ENCODE assay signal across 24 cellular contexts in the genomic region with DNA sequence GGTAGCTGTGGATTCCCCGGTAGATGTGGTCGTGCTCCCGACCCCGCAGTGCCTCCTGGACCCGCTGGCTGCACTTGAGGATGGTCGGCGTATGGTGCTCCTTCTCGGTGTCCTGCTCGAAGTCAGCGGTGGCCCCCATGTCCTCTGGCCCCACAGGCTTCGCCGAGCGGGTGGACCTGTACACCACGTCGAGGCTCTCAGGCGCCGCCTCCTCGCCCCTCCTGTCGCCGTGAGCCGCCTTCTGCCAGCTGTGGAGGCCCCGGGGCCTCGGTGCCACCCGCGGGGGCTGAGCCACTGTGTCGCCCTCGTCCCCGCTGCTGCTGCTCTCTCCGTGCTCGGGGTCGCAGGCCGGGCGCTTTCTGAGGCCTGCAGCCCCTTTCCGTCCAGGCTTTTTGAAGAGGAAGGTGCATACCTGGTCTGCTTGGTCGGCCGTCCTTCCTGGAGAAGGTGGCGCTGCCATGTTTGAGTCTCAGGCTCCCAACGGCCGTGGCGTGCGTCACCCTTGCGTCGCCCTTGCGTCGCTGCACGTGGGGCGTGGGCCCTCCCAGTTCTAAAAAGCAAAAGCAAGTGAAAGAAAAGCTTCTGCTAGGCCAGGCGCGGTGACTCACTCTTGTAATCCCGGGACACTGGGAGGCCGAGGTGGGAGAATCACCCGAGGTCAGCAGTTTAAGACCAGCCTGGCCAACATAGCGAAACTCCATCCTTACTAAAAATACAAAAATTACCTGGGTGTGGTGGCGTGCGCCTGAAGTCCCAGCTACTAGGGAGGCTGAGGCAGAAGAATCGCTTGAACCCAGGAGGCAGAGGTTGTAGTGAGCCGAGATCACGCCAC. TPM values are rescaled to one million over a fixed set of nuclear protein-coding genes. Genes with fewer than 3 reads are reported as not detected.
DNase-seq lines count a peak whose midpoint lies in the region; ATAC-seq, FAIRE-seq and TF ChIP-seq lines count a peak whose summit lies in the region.
"Had no signal": no experiment of that assay in that cellular context is flagged by ENCODE, and none has a peak within 500 bp of the region (broad histone marks: within the 10 kb centered on the region; RNA-seq: fewer than 3 reads in every experiment).

A gene (minus strand): TSS at position 493 of the 832 bp plus-strand sequence. CDS start 33 bp downstream, at position 460.

- H3K4me2 ChIP-seq in H1 (ENCODE audit: insufficient read depth in 1 of 2, low read depth in 2 of 2, low read length in 2 of 2) (no peak within 1 kb of the TSS), neuronal stem cell (ENCODE audit: insufficient read depth, low read length, poor library complexity, severe bottlenecking) (no peak within 1 kb of the TSS)
- H3K4me2 ChIP-seq: KMS-11 had no signal

- CTCF ChIA-PET in H1 (lab: Charles Lee; ENCODE audit: partially characterized antibody) = interaction anchor here (0.6 kb wide), 1 partner anchor 132 kb away, joined by 3 read pairs; no protein-coding TSS in a partner anchor

- no peak within 1 kb of the TSS for H2AK5ac ChIP-seq in H1 (ENCODE audit: low read depth, low read length)
- peak within 1 kb of the TSS; percentile 52 for H2AK5ac ChIP-seq in neuronal stem cell (ENCODE audit: low read depth, low read length)

- TF ChIP-seq CTCF in H1 (IDR thresholded peaks at IDR 0.05; ENCODE audit: control extremely low read depth in 1 of 3, insufficient read depth in 1 of 3, low read depth in 1 of 3, low read length in 3 of 3) = no peak

- peak; percentile 10 for DNase-seq in activated gamma-delta T cell (lab: John Stamatoyannopoulos, UW)
- DNase-seq in activated gamma-delta T cell treated with Interleukin-2 at 50 U/mL for 16 hours = no peak
- no peak for DNase-seq in H1 (ENCODE audit: low read depth in 1 of 2, low spot score in 2 of 2)
- DNase-seq in neuronal stem cell (ENCODE audit: low spot score) = no peak
- no peak for DNase-seq in NCI-H1105 treated with DMSO at 0.1 percent for 48 hours (lab: John Stamatoyannopoulos, UW)
- DNase-seq in middle frontal gyrus (ENCODE audit: extremely low spot score, low spot score) = no peak
- DNase-seq: DMS79 treated with DMSO at 0.1 percent for 48 hours, MV-4-11, NCI-H1417, NCI-H187 treated with DMSO at 0.1 percent for 48 hours, NCI-H2227 treated with DMSO at 0.1 percent for 48 hours, NCI-H510A treated with DMSO at 0.1 percent for 48 hours, NCI-H82, SHP77 treated with DMSO at 0.1 percent for 48 hours had no signal

- no peak for TF ChIP-seq EP300 in H1 (IDR thresholded peaks at IDR 0.05; ENCODE audit: borderline replicate concordance in 1 of 2, low read depth in 2 of 2, low read length in 2 of 2)

- H2BK20ac ChIP-seq in H1 (ENCODE audit: low read length) = no peak within 1 kb of the TSS

- H3K14ac ChIP-seq in H1 (ENCODE audit: insufficient read length) (no peak within 1 kb of the TSS), neuronal stem cell (ENCODE audit: low read length) (no peak within 1 kb of the TSS)

- peaks cover 0 to 3% (median 1%) of the 10 kb centered on the region in 4 experiments; a peak in 2 of 8 replicates for H3K36me3 ChIP-seq in H1 (ENCODE audit: control insufficient read depth in 2 of 4, insufficient read depth in 4 of 4, low read length in 3 of 4)
- H3K36me3 ChIP-seq in neuronal stem cell (replicated peaks in 1 of 2; ENCODE audit: control insufficient read depth in 2 of 2, insufficient read depth in 2 of 2, low read length in 2 of 2) = peaks cover 5 to 10% of the 10 kb centered on the region in 2 donors

- H3K23me2 ChIP-seq in H1 (ENCODE audit: low read depth, low read length) = no peaks in the 10 kb centered on the region

- POLR2A ChIA-PET in H1 (lab: Charles Lee; ENCODE audit: partially characterized antibody) = interaction anchor here (0.7 kb wide), 1 partner anchor 10 kb away, joined by 3 read pairs; no protein-coding TSS in a partner anchor

- H3K23ac ChIP-seq in H1 (ENCODE audit: insufficient read length) (no peak within 1 kb of the TSS), neuronal stem cell (ENCODE audit: low read depth, low read length, poor library complexity) (peak within 1 kb of the TSS; percentile 32)

- H3K27ac ChIP-seq in H1 (ENCODE audit: low read depth, low read length) (no peak within 1 kb of the TSS), neuronal stem cell (replicated peaks; ENCODE audit: low read length) (no peak within 1 kb of the TSS)
- H3K27ac ChIP-seq: 22Rv1, KMS-11 had no signal

- peak within 1 kb of the TSS; percentile 72 for H4K8ac ChIP-seq in H1 (ENCODE audit: extremely low read depth, insufficient read depth, low read length)
- H4K8ac ChIP-seq in neuronal stem cell (ENCODE audit: low read depth, low read length) = no peak within 1 kb of the TSS

- no peak for TF ChIP-seq RAD21 in H1 (IDR thresholded peaks at IDR 0.05 in 1 of 2, conservative IDR thresholded peaks at IDR 0.05 in 1 of 2; ENCODE audit: low read depth in 2 of 2, low read length in 2 of 2)

- H4K91ac ChIP-seq in H1 (replicated peaks; ENCODE audit: insufficient read length, low read length) (no peak within 1 kb of the TSS), neuronal stem cell (ENCODE audit: low read depth, low read length, poor library complexity) (no peak within 1 kb of the TSS)

- H2BK5ac ChIP-seq in H1 (ENCODE audit: low read depth, low read length) (no peak within 1 kb of the TSS), neuronal stem cell (ENCODE audit: low read length) (peak within 1 kb of the TSS; percentile 29)

- WGBS in H1 (ENCODE audit: extremely low coverage in 1 of 2, insufficient coverage in 1 of 2, insufficient read length in 1 of 2, insufficient replicate concordance in 2 of 2, low coverage in 1 of 2, low lambda C conversion rate in 2 of 2, missing lambda C conversion rate in 1 of 2), 2 experiments = 89% methylated on average over 40 of the region's 58 CpGs; no CpG with 5 or more reads in 1 of the 2 experiments
- WGBS in neuronal stem cell (ENCODE audit: extremely low coverage in 2 of 2, insufficient read length in 2 of 2, insufficient replicate concordance in 1 of 2), 2 donors = no CpG with 5 or more reads among the region's 58 CpGs

- no peak within 1 kb of the TSS for H2AFZ ChIP-seq in H1 (ENCODE audit: low read length)
- H2AFZ ChIP-seq in neuronal stem cell (ENCODE audit: low read length) = no peak within 1 kb of the TSS
- H2AFZ ChIP-seq: GM23338 had no signal

- H2BK12ac ChIP-seq in H1 (ENCODE audit: low read depth, low read length) (no peak within 1 kb of the TSS; the same call in 1 of the 2 replicates), neuronal stem cell (ENCODE audit: low read length) (no peak within 1 kb of the TSS)

- no peak for ATAC-seq in GM21825 (IDR thresholded peaks at IDR 0.05; ENCODE audit: unreplicated experiment)
- ATAC-seq in GM19035 (IDR thresholded peaks at IDR 0.05; ENCODE audit: unreplicated experiment) = no peak
- ATAC-seq: GM23338, SK-N-SH treated with all-trans-retinoic acid at 6 μM for 48 hours had no signal

- no peak within 1 kb of the TSS for H4K5ac ChIP-seq in H1 (ENCODE audit: insufficient read length, low read depth, low read length)

- H2BK120ac ChIP-seq in H1 (replicated peaks; ENCODE audit: low read depth, low read length) (no peak within 1 kb of the TSS), neuronal stem cell (ENCODE audit: low read depth, low read length) (no peak within 1 kb of the TSS)

- H3K4me3 ChIP-seq in H1 (ENCODE audit: extremely low read depth in 1 of 4, insufficient read depth in 2 of 4, low read depth in 3 of 4, low read length in 4 of 4) = no peak within 1 kb of the TSS
- H3K4me3 ChIP-seq in neuronal stem cell (ENCODE audit: low read length in 2 of 2) = no peak within 1 kb of the TSS
- H3K4me3 ChIP-seq: GM23338 had no signal

- no peak within 1 kb of the TSS for H3K56ac ChIP-seq in H1 (replicated peaks; ENCODE audit: insufficient read length, low read depth, low read length)

- H3K4me1 ChIP-seq in H1 (replicated peaks in 1 of 4; ENCODE audit: control insufficient read depth in 3 of 4, insufficient read depth in 4 of 4, low read length in 3 of 4) = peaks cover 10 to 22% (median 16%) of the 10 kb centered on the region in 4 experiments
- H3K4me1 ChIP-seq in neuronal stem cell (ENCODE audit: control insufficient read depth in 2 of 2, insufficient read depth in 1 of 2, low read depth in 1 of 2, low read length in 2 of 2) = peaks cover 16 to 22% of the 10 kb centered on the region in 2 donors

- no peak within 1 kb of the TSS for H3K4ac ChIP-seq in H1 (replicated peaks; ENCODE audit: insufficient read length, low read depth, low read length)
- no peak within 1 kb of the TSS for H3K4ac ChIP-seq in neuronal stem cell (ENCODE audit: low read length)

- H3K79me1 ChIP-seq in H1 (ENCODE audit: low read depth, low read length) = peaks cover 4% of the 10 kb centered on the region; the same call in 1 of the 2 replicates
- H3K79me1 ChIP-seq in neuronal stem cell (ENCODE audit: low read depth, low read length) = peaks cover 17% of the 10 kb centered on the region

- FAIRE-seq in H1 (lab: Jason Lieb, UNC) = no peak

- no peaks in the 10 kb centered on the region for H3K9me3 ChIP-seq in H1 (ENCODE audit: insufficient read depth in 2 of 2, low read depth in 1 of 2, low read length in 1 of 2)
- H3K9me3 ChIP-seq in neuronal stem cell (replicated peaks in 1 of 2; ENCODE audit: control insufficient read depth in 2 of 2, insufficient read depth in 1 of 2, low read depth in 1 of 2, low read length in 2 of 2) = peaks cover 2 to 17% of the 10 kb centered on the region in 2 donors

- H3K9ac ChIP-seq in H1 (replicated peaks in 1 of 4; ENCODE audit: extremely low read depth in 1 of 4, low read depth in 3 of 4, low read length in 3 of 4) (no peak within 1 kb of the TSS), neuronal stem cell (ENCODE audit: low read depth, low read length, poor library complexity) (no peak within 1 kb of the TSS)
- H3K9ac ChIP-seq: KMS-11 had no signal

- H4K20me1 ChIP-seq in H1 (replicated peaks in 1 of 2; ENCODE audit: control insufficient read depth in 1 of 2, insufficient read depth in 2 of 2, low read length in 2 of 2) = peaks cover 2 to 5% of the 10 kb centered on the region in 2 experiments

- peaks cover 0 to 64% of the 10 kb centered on the region in 2 experiments; a peak in 2 of 4 replicates for H3K79me2 ChIP-seq in H1 (ENCODE audit: control insufficient read depth in 1 of 2, insufficient read depth in 2 of 2, low read length in 2 of 2)

- TF ChIP-seq POLR2A in H1 (IDR thresholded peaks at IDR 0.05; ENCODE audit: control extremely low read depth in 1 of 2, low read depth in 2 of 2, low read length in 2 of 2) = no peak

- H3K18ac ChIP-seq in H1 (ENCODE audit: extremely low read depth, low read length) (no peak within 1 kb of the TSS), neuronal stem cell (ENCODE audit: low read length) (peak within 1 kb of the TSS; percentile 67)

- no peaks in the 10 kb centered on the region for H3K27me3 ChIP-seq in H1 (replicated peaks in 1 of 4; ENCODE audit: control insufficient read depth in 3 of 4, extremely low read depth in 1 of 4, insufficient read depth in 3 of 4, low read length in 3 of 4)
- H3K27me3 ChIP-seq in neuronal stem cell (ENCODE audit: control insufficient read depth in 3 of 3, insufficient read depth in 3 of 3, low read depth in 1 of 3, low read length in 3 of 3) = no peaks in the 10 kb centered on the region

- H2BK15ac ChIP-seq in H1 (ENCODE audit: low read length) (0 out of 2 replicates have a peak within 1 kb of the TSS, but pooled peaks have one; percentile 35), neuronal stem cell (ENCODE audit: low read length) (no peak within 1 kb of the TSS)

RNA-seq across cellular contexts. Expression of the gene that starts here (rescaled TPM):
- total RNA-seq in H1 (2021; fragmentation: NEBNext Ultra II Directional; extraction: Animal tissue kit (Norgen Biotek cat#: 25700)) = not detected in 2 replicates
- not detected in 2 replicates for polyA plus RNA-seq in H1 (2011; rRNA removed)
- polyA plus RNA-seq in H1 (2011; cell fraction: cytosol; rRNA removed) = not detected
- not detected for polyA plus RNA-seq in H1 (2011; cell fraction: nucleus; rRNA removed)
- polyA plus RNA-seq in H1 (2012, experiment 1 of 2) = 0.11 TPM in 1 of 4 replicates, not detected in the others
- polyA plus RNA-seq in H1 (2012, experiment 2 of 2) = not detected
- not detected for polyA plus RNA-seq in H1 (2013, experiment 1 of 2)
- not detected for polyA plus RNA-seq in H1 (2013, experiment 2 of 2)
- polyA minus RNA-seq in H1 (2011; rRNA and poly(A)+ RNA removed) = not detected in 2 replicates
- polyA minus RNA-seq in H1 (2011; cell fraction: cytosol; rRNA and poly(A)+ RNA removed) = not detected
- not detected for polyA minus RNA-seq in H1 (2011; cell fraction: nucleus; rRNA and poly(A)+ RNA removed)
- not detected for polyA plus RNA-seq in neuronal stem cell (2013, experiment 1 of 2)
- not detected for polyA plus RNA-seq in neuronal stem cell (2013, experiment 2 of 2)
- total RNA-seq: G401, GM23338, RPMI7951 had no signal
- polyA plus RNA-seq: AG04450, CD14-positive monocyte had no signal
